In genomic region chr14:79659995-79660975, GRCh38 we compare ENCODE assay signal across 23 cellular contexts.
DNase-seq lines count a peak whose midpoint lies in the region; ATAC-seq, FAIRE-seq and TF ChIP-seq lines count a peak whose summit lies in the region.
"Had no signal": no experiment of that assay in that cellular context is flagged by ENCODE, and none has a peak within 500 bp of the region (broad histone marks: within the 10 kb centered on the region; RNA-seq: fewer than 3 reads in every experiment).

No MANE protein-coding gene starts in this region.

- H3K4me3 Mint-ChIP-seq in nephron progenitor cell: peak overlapping the region; percentile 41
- H3K4me3 Mint-ChIP-seq: activated CD8-positive, alpha-beta T cell treated with anti-CD3 and anti-CD28 coated beads, Interleukin-2, amount 10 ng/mL, durations not matched to agents 7 days and 5 days; CD8-positive, alpha-beta T cell had no signal

- peaks cover 29% of the 10 kb centered on the region for H3K36me3 Mint-ChIP-seq in nephron progenitor cell (ENCODE audit: low read depth)
- H3K36me3 Mint-ChIP-seq: CD8-positive, alpha-beta T cell had no signal

- peaks cover 72% of the 10 kb centered on the region for H3K4me1 Mint-ChIP-seq in nephron progenitor cell

- peaks cover 21% of the 10 kb centered on the region for H3K9me3 Mint-ChIP-seq in nephron progenitor cell
- H3K9me3 Mint-ChIP-seq: CD8-positive, alpha-beta T cell had no signal

- no peak for TF ChIP-seq CTCF in nephron progenitor cell (IDR thresholded peaks at IDR 0.05)

- no peak for ATAC-seq in HG03045 (IDR thresholded peaks at IDR 0.05; ENCODE audit: unreplicated experiment)
- no peak for ATAC-seq in GM21717 (IDR thresholded peaks at IDR 0.05; ENCODE audit: unreplicated experiment)
- ATAC-seq: activated CD8-positive, alpha-beta T cell treated with anti-CD3 and anti-CD28 coated beads, Interleukin-2, amount 10 ng/mL, durations not matched to agents 7 days and 5 days; CD8-positive, alpha-beta T cell; HepG2 had no signal

- DNase-seq in DMS 273 (lab: John Stamatoyannopoulos, UW; ENCODE audit: unreplicated experiment): peak; percentile 14
- no peak for DNase-seq in DMS 273 treated with DMSO at 0.1 percent for 48 hours (lab: John Stamatoyannopoulos, UW)
- peak; percentile 94 for DNase-seq in NCI-H1694 treated with DMSO at 0.1 percent for 48 hours (lab: John Stamatoyannopoulos, UW)
- peak; percentile 83 for DNase-seq in SW480 (ENCODE audit: low spot score)
- peak; percentile 26 for DNase-seq in nephron progenitor cell
- no peak for DNase-seq in frontal cortex (ENCODE audit: low spot score in 2 of 2)
- DNase-seq: activated CD4-positive, CD25-positive, alpha-beta regulatory T cell treated with anti-CD3 and anti-CD28 coated beads, Interleukin-2, amount 50 U/mL, for 72 hours; activated CD8-positive, alpha-beta T cell treated with anti-CD3 and anti-CD28 coated beads, Interleukin-2, amount 10 ng/mL, durations not matched to agents 7 days and 5 days; activated T-cell treated with anti-CD3 and anti-CD28 coated beads, Interleukin-2, amount 50 U/mL, for 1 hour; brain microvascular endothelial cell; CD8-positive, alpha-beta T cell; DND-41; NCI-H146; NCI-H510A; stimulated activated CD4-positive, alpha-beta T cell treated with anti-CD3 and anti-CD28 coated beads, Interleukin-2, amount 100 ng/mL, for 48 hours; stimulated activated naive CD4-positive, alpha-beta T cell; thyroid gland had no signal

- H3K27me3 Mint-ChIP-seq in nephron progenitor cell (ENCODE audit: low read depth, poor library complexity): peaks cover 13% of the 10 kb centered on the region

- FAIRE-seq in frontal cortex (lab: Jason Lieb, UNC): no peak
- FAIRE-seq: GM19239, H54, HepG2, keratinocyte had no signal

- peak overlapping the region; percentile 86 for H3K27ac Mint-ChIP-seq in nephron progenitor cell
- H3K27ac Mint-ChIP-seq: activated CD8-positive, alpha-beta T cell treated with anti-CD3 and anti-CD28 coated beads, Interleukin-2, amount 10 ng/mL, durations not matched to agents 7 days and 5 days; CD8-positive, alpha-beta T cell had no signal

Comparison
In these comparisons a context has a peak if more than half of its experiments do, and no peak if none do; other contexts are left out.
1. DNase-seq: peak in DMS 273 (single experiment), NCI-H1694 treated with DMSO at 0.1 percent for 48 hours (single experiment), SW480 (single experiment) and nephron progenitor cell (single experiment); none in DMS 273 treated with DMSO at 0.1 percent for 48 hours (single experiment) and frontal cortex (0 of 2).